ENCODE assay signal across 12 cellular contexts in genomic region chr6:73121421-73121993, GRCh38.
A peak's percentile ranks its signal among the peaks of the same experiment; 100 is the strongest.
DNase-seq lines count a peak whose midpoint lies in the region; ATAC-seq and TF ChIP-seq lines count a peak whose summit lies in the region.
"Had no signal": no experiment of that assay in that cellular context is flagged by ENCODE, and none has a peak within 500 bp of the region (broad histone marks: within the 10 kb centered on the region; RNA-seq: fewer than 3 reads in every experiment).

No MANE protein-coding gene starts in this region.

- no peak overlapping the region for H3K4me3 ChIP-seq in brain microvascular endothelial cell (ENCODE audit: low read depth, low read length)
- H3K4me3 ChIP-seq: esophagus muscularis mucosa, left ventricle myocardium inferior had no signal

- no peak for ATAC-seq in HG02642 (IDR thresholded peaks at IDR 0.05; ENCODE audit: poor library complexity, unreplicated experiment)

- H3K27me3 ChIP-seq in brain microvascular endothelial cell (replicated peaks): no peaks in the 10 kb centered on the region
- H3K27me3 ChIP-seq: esophagus muscularis mucosa had no signal

- no peak overlapping the region for H3K27ac ChIP-seq in brain microvascular endothelial cell
- H3K27ac ChIP-seq: esophagus muscularis mucosa, left ventricle myocardium inferior had no signal

- in situ Hi-C loops in brain microvascular endothelial cell (cut with HindIII; ENCODE audit: low pct_ligation_motif_present, low sequenced_read_pairs): loop anchor here (10.0 kb wide), 1 partner anchor 507 kb away; no protein-coding TSS in a partner anchor

- TF ChIP-seq CTCF in brain microvascular endothelial cell (IDR thresholded peaks at IDR 0.05; ENCODE audit: low read depth, low read length, missing control alignments): peak; percentile 48

- DNase-seq in AG20443 (ENCODE audit: low spot score): peak; percentile 25
- DNase-seq in Kasumi-1 (lab: John Stamatoyannopoulos, UW): peak; percentile 6 to 11
- DNase-seq in brain microvascular endothelial cell: peak; percentile 22
- peak; percentile 62 for DNase-seq in left kidney (ENCODE audit: low read depth, low spot score)
- no peak for DNase-seq in KG1 (lab: John Stamatoyannopoulos, UW)
- no peak for DNase-seq in dermis blood vessel endothelial cell
- no peak for DNase-seq in NCI-H446 (lab: John Stamatoyannopoulos, UW)
- DNase-seq: activated CD8-positive, alpha-beta memory T cell treated with anti-CD3 and anti-CD28 coated beads, Interleukin-2, amount 50 U/mL, for 48 hours; aorta; left ventricle myocardium inferior had no signal

- no peaks in the 10 kb centered on the region for H3K36me3 ChIP-seq in brain microvascular endothelial cell (replicated peaks)
- H3K36me3 ChIP-seq: esophagus muscularis mucosa, left ventricle myocardium inferior had no signal

Comparison
In these comparisons a context has a peak if more than half of its experiments do, and no peak if none do; other contexts are left out.
1. DNase-seq: peak in AG20443 (single experiment), Kasumi-1 (2 of 2), brain microvascular endothelial cell (single experiment) and left kidney (single experiment); none in KG1 (single experiment), dermis blood vessel endothelial cell (single experiment) and NCI-H446 (0 of 2).